ENCODE assay signal across 18 cellular contexts in genomic region chr2:133821107-133821760, GRCh38.
A peak's percentile ranks its signal among the peaks of the same experiment; 100 is the strongest.
DNase-seq lines count a peak whose midpoint lies in the region; ATAC-seq and TF ChIP-seq lines count a peak whose summit lies in the region.
"Had no signal": no experiment of that assay in that cellular context is flagged by ENCODE, and none has a peak within 500 bp of the region (broad histone marks: within the 10 kb centered on the region; RNA-seq: fewer than 3 reads in every experiment).

No MANE protein-coding gene starts in this region.

- no peaks in the 10 kb centered on the region for H3K79me2 ChIP-seq in PC-3 (ENCODE audit: low read length)

- DNase-seq in AG10803 (ENCODE audit: low read depth) (peak; percentile 52), PC-3 (peak; percentile 55), fibroblast of gingiva (ENCODE audit: low read depth) (peak; percentile 19), non-pigmented ciliary epithelial cell (ENCODE audit: low read depth) (peak; percentile 74), RPMI8226 (no peak), tibial artery (no peak), NCI-H1436 treated with DMSO at 0.1 percent for 48 hours (lab: John Stamatoyannopoulos, UW) (no peak)
- DNase-seq: activated CD8-positive, alpha-beta T cell treated with anti-CD3 and anti-CD28 coated beads, Interleukin-2, amount 10 ng/mL, durations not matched to agents 7 days and 5 days; adrenal gland; erythroblast; Karpas-422; left ventricle myocardium inferior; naive B cell; psoas muscle; stimulated activated CD4-positive, alpha-beta T cell treated with anti-CD3 and anti-CD28 coated beads, Interleukin-15, amount 100 ng/mL, for 24 hours; stomach had no signal

- no peak for ATAC-seq in PC-3
- ATAC-seq in HG03159 (IDR thresholded peaks at IDR 0.05; ENCODE audit: unreplicated experiment), result no peak
- ATAC-seq: activated CD8-positive, alpha-beta T cell treated with anti-CD3 and anti-CD28 coated beads, Interleukin-2, amount 10 ng/mL, durations not matched to agents 7 days and 5 days; psoas muscle had no signal

- 0 out of 2 replicates have a peak overlapping the region, but pooled peaks have one; percentile 4 for H3K4me2 ChIP-seq in PC-3 (ENCODE audit: low read length)

- H3K4me3 ChIP-seq in AG10803 (ENCODE audit: low read length) (no peak overlapping the region), PC-3 (ENCODE audit: low read length) (no peak overlapping the region), tibial artery (no peak overlapping the region)
- H3K4me3 ChIP-seq: adrenal gland, left ventricle myocardium inferior, psoas muscle, stomach had no signal

- TF ChIP-seq CTCF in AG10803 (conservative IDR thresholded peaks at IDR 0.05; ENCODE audit: low read length) (no peak), PC-3 (conservative IDR thresholded peaks at IDR 0.05; ENCODE audit: low read depth, low read length) (no peak), tibial artery (IDR thresholded peaks at IDR 0.05) (no peak)

- H3K27ac ChIP-seq in PC-3 (ENCODE audit: low read length) (0 out of 2 replicates have a peak overlapping the region, but pooled peaks have one; percentile 9), tibial artery (no peak overlapping the region)
- H3K27ac ChIP-seq: adrenal gland, left ventricle myocardium inferior, psoas muscle, stomach, VCaP had no signal

- H3K9me2 ChIP-seq in PC-3 (replicated peaks; ENCODE audit: low read length), result no peaks in the 10 kb centered on the region

- H3K9ac ChIP-seq in PC-3 (ENCODE audit: low read length), result no peak overlapping the region

- no peak overlapping the region for H2AFZ ChIP-seq in PC-3 (ENCODE audit: low read length)

- POLR2A ChIA-PET in PC-3 (lab: Charles Lee; ENCODE audit: unreplicated experiment), result interaction anchor here (0.6 kb wide), 1 partner anchor 20 kb away, joined by 3 read pairs; no protein-coding TSS in a partner anchor

- H3K9me3 ChIP-seq in PC-3 (ENCODE audit: low read length), result no peaks in the 10 kb centered on the region
- no peaks in the 10 kb centered on the region for H3K9me3 ChIP-seq in tibial artery
- H3K9me3 ChIP-seq: adrenal gland, psoas muscle, stomach had no signal

- H3F3A ChIP-seq in PC-3 (ENCODE audit: low read length, unreplicated experiment), result peaks cover 21% of the 10 kb centered on the region

- CTCF ChIA-PET in PC-3 (lab: Charles Lee), result interaction anchor here (0.8 kb wide), 1 partner anchor 1274 kb away, joined by 3 read pairs; no protein-coding TSS in a partner anchor

- no peaks in the 10 kb centered on the region for H3K27me3 ChIP-seq in PC-3 (ENCODE audit: low read length)
- no peaks in the 10 kb centered on the region for H3K27me3 ChIP-seq in tibial artery
- H3K27me3 ChIP-seq: adrenal gland, stomach had no signal

- no peaks in the 10 kb centered on the region for H4K20me1 ChIP-seq in PC-3 (ENCODE audit: low read length)

- H3K36me3 ChIP-seq in PC-3 (ENCODE audit: low read depth, low read length), result no peaks in the 10 kb centered on the region
- H3K36me3 ChIP-seq in tibial artery, result no peaks in the 10 kb centered on the region
- H3K36me3 ChIP-seq: adrenal gland, left ventricle myocardium inferior, stomach had no signal

- no TSS peak for BruUV-seq in PC-3 (replicated peaks; lab: Mats Ljungman, UMichigan)

- peaks cover 39% of the 10 kb centered on the region for H3K4me1 ChIP-seq in PC-3 (ENCODE audit: insufficient read depth, low read length)
- H3K4me1 ChIP-seq in tibial artery, result peaks cover 0 to 8% (median 0%) of the 10 kb centered on the region in 4 donors
- H3K4me1 ChIP-seq: adrenal gland, psoas muscle had no signal

- intact Hi-C loops in PC-3 (cut with micrococcal nuclease), result no loop called here
- intact Hi-C loops in tibial artery (cut with DNase I; ENCODE audit: low total_unique reads), result no loop called here

Comparison
In these comparisons a context has a peak if more than half of its experiments do, and no peak if none do; other contexts are left out.
1. DNase-seq: peak in AG10803 (single experiment), PC-3 (single experiment), fibroblast of gingiva (single experiment) and non-pigmented ciliary epithelial cell (single experiment); none in RPMI8226 (single experiment), tibial artery (0 of 2) and NCI-H1436 treated with DMSO at 0.1 percent for 48 hours (single experiment).